Comparison of ENCODE assay signal across 22 cellular contexts in the genomic region with DNA sequence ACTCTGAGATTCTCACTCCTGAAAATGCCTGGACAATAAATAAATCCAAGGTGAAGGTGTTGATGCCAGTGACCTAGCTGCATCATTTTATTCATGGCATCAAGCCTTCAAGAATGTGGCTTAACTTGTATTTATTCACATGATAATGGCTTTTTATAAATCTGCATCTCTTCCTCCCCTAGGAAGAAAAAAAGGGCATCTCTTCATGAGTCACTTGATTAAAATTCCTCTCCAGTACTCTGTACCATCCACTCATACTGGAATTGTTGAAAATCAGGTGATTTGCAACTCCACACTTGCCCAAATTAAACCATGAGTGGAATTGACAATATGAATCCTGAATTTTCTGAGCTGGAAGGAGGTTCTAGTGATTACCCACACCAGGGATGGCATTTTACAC. TPM values are rescaled to one million over a fixed set of nuclear protein-coding genes. Genes with fewer than 3 reads are reported as not detected.
A peak's percentile ranks its signal among the peaks of the same experiment; 100 is the strongest.
DNase-seq lines count a peak whose midpoint lies in the region; ATAC-seq, FAIRE-seq and TF ChIP-seq lines count a peak whose summit lies in the region.
"Had no signal": no experiment of that assay in that cellular context is flagged by ENCODE, and none has a peak within 500 bp of the region (broad histone marks: within the 10 kb centered on the region; RNA-seq: fewer than 3 reads in every experiment).

No MANE protein-coding gene starts in this region.

- FAIRE-seq in astrocyte (lab: Jason Lieb, UNC) (peak; percentile 5), keratinocyte (lab: Jason Lieb, UNC) (peak; percentile 44), GM12891 (lab: Jason Lieb, UNC) (no peak)
- FAIRE-seq: GM12878, K562 had no signal

- H3K4me1 Mint-ChIP-seq in astrocyte (ENCODE audit: low read depth, unreplicated experiment) = peaks cover 8% of the 10 kb centered on the region
- H3K4me1 Mint-ChIP-seq: CD4-positive, alpha-beta memory T cell had no signal

- no peak for TF ChIP-seq CTCF in astrocyte (IDR thresholded peaks at IDR 0.05; ENCODE audit: insufficient read depth, low read depth, low read length)
- TF ChIP-seq CTCF in keratinocyte (optimal IDR thresholded peaks at IDR 0.05 in 1 of 3, IDR thresholded peaks at IDR 0.05 in 1 of 3, conservative IDR thresholded peaks at IDR 0.05 in 1 of 3; ENCODE audit: extremely low read depth in 1 of 3, insufficient read depth in 2 of 3, low read length in 3 of 3) = no peak

- TF ChIP-seq POLR2A in GM12891 (IDR thresholded peaks at IDR 0.05; ENCODE audit: low read depth, low read length) = no peak

- H3K9me3 Mint-ChIP-seq in astrocyte (ENCODE audit: unreplicated experiment) = no peaks in the 10 kb centered on the region

- H3K36me3 ChIP-seq in astrocyte (ENCODE audit: insufficient read depth, low read length) (no peaks in the 10 kb centered on the region), keratinocyte (ENCODE audit: control insufficient read depth in 2 of 2, extremely low read depth in 1 of 2, insufficient read depth in 2 of 2, low read length in 2 of 2) (no peaks in the 10 kb centered on the region)
- H3K36me3 ChIP-seq: BE2C had no signal

- H3K4me3 ChIP-seq in astrocyte (ENCODE audit: insufficient read depth, low read depth, low read length) (no peak overlapping the region), keratinocyte (ENCODE audit: control insufficient read depth in 2 of 3, extremely low read depth in 1 of 3, insufficient read depth in 2 of 3, low read depth in 1 of 3, low read length in 3 of 3) (no peak overlapping the region)
- H3K4me3 ChIP-seq: GM12878, K562 had no signal

- H3K27ac ChIP-seq in astrocyte (ENCODE audit: low read depth, low read length) = no peak overlapping the region
- no peak overlapping the region for H3K27ac ChIP-seq in keratinocyte (ENCODE audit: control insufficient read depth, insufficient read depth, low read length)
- H3K27ac ChIP-seq: HL-60 had no signal

- H3K4me1 ChIP-seq in astrocyte (ENCODE audit: insufficient read depth, low read length) = peaks cover 7% of the 10 kb centered on the region
- peaks cover 4% of the 10 kb centered on the region for H3K4me1 ChIP-seq in keratinocyte (ENCODE audit: control insufficient read depth, extremely low read depth, insufficient read depth, low read length)
- H3K4me1 ChIP-seq: BE2C had no signal

- peaks cover 4% of the 10 kb centered on the region for H3K9me1 ChIP-seq in keratinocyte (ENCODE audit: control insufficient read depth, extremely low read depth, insufficient read depth, low read length)

- dilution Hi-C loops in keratinocyte (cut with MboI; ENCODE audit: extremely low pct_ligation_motif_present, low sequenced_read_pairs) = no loop called here

- peaks cover 12% of the 10 kb centered on the region for H3K36me3 Mint-ChIP-seq in astrocyte (ENCODE audit: low read depth, unreplicated experiment)
- H3K36me3 Mint-ChIP-seq: CD4-positive, alpha-beta memory T cell had no signal

- no peak for ATAC-seq in HG02623 (IDR thresholded peaks at IDR 0.05; ENCODE audit: unreplicated experiment)
- ATAC-seq: GM12878, K562, Panc1 had no signal

- H3K9ac ChIP-seq in astrocyte (ENCODE audit: low read length) (no peak overlapping the region), keratinocyte (ENCODE audit: control insufficient read depth, extremely low read depth, insufficient read depth, low read length) (no peak overlapping the region)

- no peaks in the 10 kb centered on the region for H3K9me3 ChIP-seq in astrocyte (ENCODE audit: insufficient read depth, low read depth, low read length)
- peaks cover 10% of the 10 kb centered on the region for H3K9me3 ChIP-seq in keratinocyte (ENCODE audit: control insufficient read depth, low read depth, low read length)
- H3K9me3 ChIP-seq: BE2C had no signal

- H3K4me3 Mint-ChIP-seq in astrocyte (ENCODE audit: unreplicated experiment) = no peak overlapping the region
- H3K4me3 Mint-ChIP-seq: CD4-positive, alpha-beta memory T cell had no signal

- no peaks in the 10 kb centered on the region for H3K27me3 ChIP-seq in astrocyte (ENCODE audit: insufficient read depth, low read length)
- H3K27me3 ChIP-seq in keratinocyte (ENCODE audit: control insufficient read depth, extremely low read depth, insufficient read depth, low read length) = no peaks in the 10 kb centered on the region
- H3K27me3 ChIP-seq: BE2C had no signal

- peaks cover 5% of the 10 kb centered on the region for H4K20me1 ChIP-seq in astrocyte (ENCODE audit: insufficient read depth, low read length)
- H4K20me1 ChIP-seq in keratinocyte (ENCODE audit: control insufficient read depth, extremely low read depth, insufficient read depth, low read length) = no peaks in the 10 kb centered on the region

- H2AFZ ChIP-seq in astrocyte (ENCODE audit: low read depth, low read length) (no peak overlapping the region), keratinocyte (ENCODE audit: control insufficient read depth, low read length) (no peak overlapping the region)

- peaks cover 8% of the 10 kb centered on the region for H3K27me3 Mint-ChIP-seq in astrocyte (ENCODE audit: low read depth, unreplicated experiment)

- no peak overlapping the region for H3K27ac Mint-ChIP-seq in astrocyte (ENCODE audit: unreplicated experiment)
- H3K27ac Mint-ChIP-seq: CD4-positive, alpha-beta memory T cell had no signal

- H3K79me2 ChIP-seq in astrocyte (ENCODE audit: insufficient read depth, low read length) (no peaks in the 10 kb centered on the region), keratinocyte (ENCODE audit: control insufficient read depth, insufficient read depth, low read length) (no peaks in the 10 kb centered on the region)

- H3K4me2 ChIP-seq in astrocyte (ENCODE audit: low read length) (no peak overlapping the region), keratinocyte (ENCODE audit: control insufficient read depth, extremely low read depth, insufficient read depth, low read depth, low read length) (no peak overlapping the region)

- peak; percentile 41 for DNase-seq in M059J (ENCODE audit: low read depth)
- DNase-seq in astrocyte (ENCODE audit: low read depth) = no peak
- no peak for DNase-seq in keratinocyte (ENCODE audit: low read depth, low spot score)
- peak; percentile 52 for DNase-seq in superior temporal gyrus (ENCODE audit: extremely low spot score)
- DNase-seq in NCI-H1436 (lab: John Stamatoyannopoulos, UW) = no peak
- no peak for DNase-seq in GM12891 (ENCODE audit: insufficient read length, low spot score)
- DNase-seq: BE2C; CD4-positive, alpha-beta memory T cell; DMS79; MM.1S; NCI-H1105 treated with DMSO at 0.1 percent for 48 hours; NCI-H187 treated with DMSO at 0.1 percent for 48 hours; NCI-H2171; NCI-H446 treated with DMSO at 0.1 percent for 48 hours; NCI-H748 treated with DMSO at 0.1 percent for 48 hours; SHP77 treated with DMSO at 0.1 percent for 48 hours had no signal

TF ChIP-seq in GM12891, 5 proteins besides CTCF, POLR2A, EP300 and RAD21:
- no peak for TF ChIP-seq TAF1 (IDR thresholded peaks at IDR 0.05; ENCODE audit: low read depth, low read length)
- TF ChIP-seq POLR2AphosphoS5 (IDR thresholded peaks at IDR 0.05; ENCODE audit: low read depth, low read length) = no peak
- TF ChIP-seq POU2F2 (IDR thresholded peaks at IDR 0.05; ENCODE audit: low read depth, low read length) = no peak
- TF ChIP-seq SPI1 (IDR thresholded peaks at IDR 0.05; ENCODE audit: low read depth, low read length) = no peak
- TF ChIP-seq PAX5 (IDR thresholded peaks at IDR 0.05; ENCODE audit: insufficient read depth, low read length, severe bottlenecking) = no peak

RNA-seq across cellular contexts. Expression of a gene that starts 30.2 kb away (rescaled TPM):
- total RNA-seq in M059J (2014; rRNA removed; shearing (Covaris generic)) = 3.7 and 6.4 TPM in 2 replicates
- total RNA-seq in astrocyte = 14.1 and 15.8 TPM in 2 replicates
- 10.5 to 16.0 TPM (median 15.1 TPM) in 3 replicates for polyA plus RNA-seq in keratinocyte
- 80.1 TPM for polyA plus RNA-seq in keratinocyte (2011; ENCODE audit: low read depth)
- polyA plus RNA-seq in keratinocyte (2011; cell fraction: cytosol; rRNA removed) = 6.5 and 7.5 TPM in 2 replicates
- 52.2 and 53.9 TPM in 2 replicates for polyA plus RNA-seq in keratinocyte (2011; cell fraction: nucleus; rRNA removed)
- 14.6 and 19.7 TPM in 2 replicates for polyA plus RNA-seq in keratinocyte (2012; ENCODE audit: low replicate concordance)
- 20.3 to 64.7 TPM (median 24.9 TPM) in 3 replicates for polyA minus RNA-seq in keratinocyte
- polyA minus RNA-seq in keratinocyte (2011; cell fraction: cytosol; rRNA and poly(A)+ RNA removed) = 5.4 TPM
- polyA minus RNA-seq in keratinocyte (2011; cell fraction: nucleus; rRNA and poly(A)+ RNA removed) = 17.5 and 27.4 TPM in 2 replicates
- polyA plus RNA-seq in GM12891 (2012; ENCODE audit: low read depth, missing spikeins) = 1.4 TPM
- total RNA-seq: G401 had no signal

RNA-seq across cellular contexts. Expression of a gene that starts 44.3 kb away (rescaled TPM):
- total RNA-seq in M059J (2014; rRNA removed; shearing (Covaris generic)) = not detected in 2 replicates
- not detected in 2 replicates for total RNA-seq in astrocyte
- polyA plus RNA-seq in keratinocyte = not detected in 3 replicates
- not detected for polyA plus RNA-seq in keratinocyte (2011; ENCODE audit: low read depth)
- not detected in 2 replicates for polyA plus RNA-seq in keratinocyte (2011; cell fraction: cytosol; rRNA removed)
- polyA plus RNA-seq in keratinocyte (2011; cell fraction: nucleus; rRNA removed) = not detected in 2 replicates
- polyA plus RNA-seq in keratinocyte (2012; ENCODE audit: low replicate concordance) = not detected in 2 replicates
- polyA minus RNA-seq in keratinocyte = not detected in 3 replicates
- polyA minus RNA-seq in keratinocyte (2011; cell fraction: cytosol; rRNA and poly(A)+ RNA removed) = not detected
- polyA minus RNA-seq in keratinocyte (2011; cell fraction: nucleus; rRNA and poly(A)+ RNA removed) = not detected in 2 replicates
- polyA plus RNA-seq in GM12891 (2012; ENCODE audit: low read depth, missing spikeins) = not detected
- total RNA-seq: CD4-positive, alpha-beta memory T cell; G401; GM12878; K562 had no signal
- polyA plus RNA-seq: CD4-positive, alpha-beta memory T cell; GM12878; K562 had no signal

Comparison
In these comparisons a context has a peak if more than half of its experiments do, and no peak if none do; other contexts are left out.
1. DNase-seq: peak in M059J (single experiment) and superior temporal gyrus (single experiment); none in astrocyte (single experiment), keratinocyte (single experiment), NCI-H1436 (single experiment) and GM12891 (single experiment).